ENCODE assay signal across 15 cellular contexts in the genomic region with DNA sequence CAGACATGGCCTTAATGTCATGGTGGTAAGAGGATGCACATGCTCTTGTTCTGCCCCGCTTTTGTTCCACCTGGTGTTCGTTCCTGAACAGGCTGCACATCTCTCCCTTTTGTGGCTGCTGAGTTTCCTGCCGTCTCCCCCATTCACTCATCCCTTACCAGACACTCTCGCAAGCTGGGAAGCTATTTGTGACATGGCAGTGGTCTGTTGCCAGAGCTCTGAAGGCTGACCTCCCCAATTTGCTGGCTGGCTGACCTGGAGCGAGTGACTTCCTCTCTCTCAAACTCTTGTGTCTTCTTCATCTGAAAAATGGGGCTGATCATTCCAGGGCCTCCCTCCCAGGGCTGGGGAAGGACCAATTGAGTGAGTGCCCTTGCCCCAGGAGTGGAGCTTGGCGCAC. TPM values are rescaled to one million over a fixed set of nuclear protein-coding genes. Genes with fewer than 3 reads are reported as not detected.
A peak's percentile ranks its signal among the peaks of the same experiment; 100 is the strongest.
DNase-seq lines count a peak whose midpoint lies in the region; ATAC-seq and TF ChIP-seq lines count a peak whose summit lies in the region.
"Had no signal": no experiment of that assay in that cellular context is flagged by ENCODE, and none has a peak within 500 bp of the region (broad histone marks: within the 10 kb centered on the region; RNA-seq: fewer than 3 reads in every experiment).

No MANE protein-coding gene starts in this region.

- H3K36me3 ChIP-seq in heart right ventricle (peaks cover 0 to 11% (median 0%) of the 10 kb centered on the region in 9 donors), suprapubic skin (no peaks in the 10 kb centered on the region), PC-9 (ENCODE audit: low read depth) (no peaks in the 10 kb centered on the region)
- H3K36me3 ChIP-seq: brain microvascular endothelial cell had no signal

- H4K20me1 ChIP-seq in PC-9 (ENCODE audit: insufficient read depth) = 0 out of 2 replicates have a peak, but pooled peaks cover 3% of the 10 kb centered on the region

- TF ChIP-seq CTCF in NB4 (IDR thresholded peaks at IDR 0.05; ENCODE audit: low read depth, low read length) (no peak), heart right ventricle (IDR thresholded peaks at IDR 0.05) (no peak), suprapubic skin (IDR thresholded peaks at IDR 0.05) (no peak), PC-9 (conservative IDR thresholded peaks at IDR 0.05) (no peak), GM20000 (IDR thresholded peaks at IDR 0.05; ENCODE audit: extremely low read depth, missing control alignments) (no peak)

- POLR2A ChIA-PET in PC-9 (lab: Charles Lee; ENCODE audit: unreplicated experiment) = no interaction called here

- TF ChIP-seq POLR2A in NB4 (IDR thresholded peaks at IDR 0.05; ENCODE audit: extremely low read depth, insufficient read length) = no peak
- no peak for TF ChIP-seq POLR2A in suprapubic skin (IDR thresholded peaks at IDR 0.05)

- H3K4me2 ChIP-seq in PC-9 = no peak overlapping the region

- H2AFZ ChIP-seq in PC-9 = no peak overlapping the region

- no peaks in the 10 kb centered on the region for H3F3A ChIP-seq in PC-9 (ENCODE audit: insufficient read depth, low read depth)

- H3K79me2 ChIP-seq in PC-9 (ENCODE audit: low read depth) = no peaks in the 10 kb centered on the region

- H3K27ac ChIP-seq in heart right ventricle = peak overlapping the region in 9 of 10 donors; percentile 28 to 88 (median 50)
- H3K27ac ChIP-seq in suprapubic skin = peak overlapping the region; percentile 62
- H3K27ac ChIP-seq in PC-9 = no peak overlapping the region
- H3K27ac ChIP-seq: brain microvascular endothelial cell had no signal

- intact Hi-C loops in heart right ventricle (cut with DNase I) (no loop called here), PC-9 (cut with micrococcal nuclease; ENCODE audit: unreplicated experiment) (no loop called here)

- ATAC-seq in heart right ventricle = peak in 2 of 8 donors; percentile 17 to 41

- H3K9me3 ChIP-seq in heart right ventricle (no peaks in the 10 kb centered on the region), suprapubic skin (no peaks in the 10 kb centered on the region), PC-9 (ENCODE audit: insufficient read depth, low read depth) (no peaks in the 10 kb centered on the region)

- no peak overlapping the region for H3K4me3 Mint-ChIP-seq in activated naive CD8-positive, alpha-beta T cell
- no peak overlapping the region for H3K4me3 Mint-ChIP-seq in activated naive CD8-positive, alpha-beta T cell treated with anti-CD3 and anti-CD28 coated beads for 36 hours
- H3K4me3 Mint-ChIP-seq: HFFc6 had no signal

- H3K27me3 ChIP-seq in heart right ventricle (no peaks in the 10 kb centered on the region), suprapubic skin (peaks cover 7% of the 10 kb centered on the region), PC-9 (ENCODE audit: insufficient read depth, low read depth) (peaks cover 96% of the 10 kb centered on the region)
- H3K27me3 ChIP-seq: brain microvascular endothelial cell had no signal

- no peaks in the 10 kb centered on the region for H3K27me3 Mint-ChIP-seq in activated naive CD8-positive, alpha-beta T cell
- no peaks in the 10 kb centered on the region for H3K27me3 Mint-ChIP-seq in activated naive CD8-positive, alpha-beta T cell treated with anti-CD3 and anti-CD28 coated beads for 36 hours

- H3K27ac Mint-ChIP-seq in activated naive CD8-positive, alpha-beta T cell = peak overlapping the region; percentile 64
- no peak overlapping the region for H3K27ac Mint-ChIP-seq in activated naive CD8-positive, alpha-beta T cell treated with anti-CD3 and anti-CD28 coated beads for 36 hours
- H3K27ac Mint-ChIP-seq: HFFc6 had no signal

- BruUV-seq in PC-9 (replicated peaks; lab: Mats Ljungman, UMichigan) = no TSS peak

- CTCF ChIA-PET in PC-9 (lab: Charles Lee) = no interaction called here

- WGBS in heart right ventricle, 2 donors = 55 to 56% methylated on average over 6 of the region's 6 CpGs
- WGBS in suprapubic skin = 68% methylated on average over 6 of the region's 6 CpGs

- no peak for TF ChIP-seq EP300 in suprapubic skin (IDR thresholded peaks at IDR 0.05)

- H3K9me3 Mint-ChIP-seq in activated naive CD8-positive, alpha-beta T cell (ENCODE audit: low read depth) = no peaks in the 10 kb centered on the region
- H3K9me3 Mint-ChIP-seq in activated naive CD8-positive, alpha-beta T cell treated with anti-CD3 and anti-CD28 coated beads for 36 hours = no peaks in the 10 kb centered on the region

- no peak for DNase-seq in activated naive CD8-positive, alpha-beta T cell treated with anti-CD3 and anti-CD28 coated beads for 36 hours
- peak; percentile 69 for DNase-seq in NB4 (ENCODE audit: low read depth)
- DNase-seq in heart right ventricle = no peak
- DNase-seq in suprapubic skin (ENCODE audit: low spot score in 2 of 2) = peak in 1 of 2 donors; percentile 70
- no peak for DNase-seq in PC-9
- no peak for DNase-seq in HCEC 1CT
- DNase-seq in GM20000 (ENCODE audit: low spot score) = no peak
- DNase-seq: activated effector memory CD4-positive, alpha-beta T cell treated with Interleukin-2 at 50 U/mL for 16 hours; brain microvascular endothelial cell; HFFc6; NCI-H1092; NCI-H526 treated with DMSO at 0.1 percent for 48 hours; stimulated activated CD4-positive, alpha-beta T cell treated with anti-CD3 and anti-CD28 coated beads, Interleukin-1b, Interleukin-23, amount 100 ng/mL, for 48 hours had no signal

- H3K4me1 ChIP-seq in heart right ventricle = peaks cover 13 to 82% (median 32%) of the 10 kb centered on the region in 9 donors
- peaks cover 9% of the 10 kb centered on the region for H3K4me1 ChIP-seq in suprapubic skin
- H3K4me1 ChIP-seq in PC-9 (replicated peaks; ENCODE audit: insufficient read depth) = no peaks in the 10 kb centered on the region

- peaks cover 3% of the 10 kb centered on the region for H3K36me3 Mint-ChIP-seq in activated naive CD8-positive, alpha-beta T cell
- peaks cover 31% of the 10 kb centered on the region for H3K36me3 Mint-ChIP-seq in activated naive CD8-positive, alpha-beta T cell treated with anti-CD3 and anti-CD28 coated beads for 36 hours

- H3K4me3 ChIP-seq in NB4 (ENCODE audit: low read depth, low read length) = no peak overlapping the region
- H3K4me3 ChIP-seq in heart right ventricle = no peak overlapping the region
- no peak overlapping the region for H3K4me3 ChIP-seq in suprapubic skin
- no peak overlapping the region for H3K4me3 ChIP-seq in PC-9

- H3K9me2 ChIP-seq in PC-9 (ENCODE audit: insufficient read depth) = no peaks in the 10 kb centered on the region

- H3K4me1 Mint-ChIP-seq in activated naive CD8-positive, alpha-beta T cell (ENCODE audit: low read depth) = peaks cover 57% of the 10 kb centered on the region
- H3K4me1 Mint-ChIP-seq in activated naive CD8-positive, alpha-beta T cell treated with anti-CD3 and anti-CD28 coated beads for 36 hours = peaks cover 53% of the 10 kb centered on the region

RNA-seq across cellular contexts. Expression of gene HRH2, which starts 35.9 kb away (rescaled TPM):
- total RNA-seq in activated naive CD8-positive, alpha-beta T cell treated with anti-CD3 and anti-CD28 coated beads for 36 hours = 10 to 100 TPM; 40.2 to 41.2 TPM
- total RNA-seq in heart right ventricle (10 to 100 TPM; 36.5 to 78.7 (median 52.8) TPM), suprapubic skin (1 to 10 TPM in 2 of 4 donors, under 1 TPM in 2; 0.81 to 1.4 (median 1.0) TPM), PC-9 (2021) (not detected in 2 replicates)
- 10 to 100 TPM; 12.2 to 24.8 TPM for polyA plus RNA-seq in heart right ventricle
- total RNA-seq: HFFc6 had no signal
- polyA plus RNA-seq: keratinocyte had no signal

Comparison
In these comparisons a context has a peak if more than half of its experiments do, and no peak if none do; other contexts are left out.
1. RNA of gene HRH2, which starts 35.9 kb away (total RNA-seq): 36.5 to 78.7 TPM in heart right ventricle and 40.2 to 41.2 TPM in activated naive CD8-positive, alpha-beta T cell treated with anti-CD3 and anti-CD28 coated beads for 36 hours; 0.81 to 1.4 TPM in suprapubic skin and not detected in PC-9; every median in the first group is over 10 times any median in the second.